19 cellular contexts compared by ENCODE assay signal in genomic region chr11:27696112-27696511, GRCh38. TPM values are rescaled to one million over a fixed set of nuclear protein-coding genes. Genes with fewer than 3 reads are reported as not detected.
A peak's percentile ranks its signal among the peaks of the same experiment; 100 is the strongest.
DNase-seq lines count a peak whose midpoint lies in the region; ATAC-seq and TF ChIP-seq lines count a peak whose summit lies in the region.
"Had no signal": no experiment of that assay in that cellular context is flagged by ENCODE, and none has a peak within 500 bp of the region (broad histone marks: within the 10 kb centered on the region; RNA-seq: fewer than 3 reads in every experiment).

No MANE protein-coding gene starts in this region.

- no peaks in the 10 kb centered on the region for H3K36me3 ChIP-seq in BJ (ENCODE audit: control insufficient read depth, insufficient read depth, low read length)
- no peaks in the 10 kb centered on the region for H3K36me3 ChIP-seq in Karpas-422 (ENCODE audit: insufficient read depth, low read length)
- H3K36me3 ChIP-seq: neutrophil, uterus had no signal

- peaks cover 6% of the 10 kb centered on the region for H3K36me3 Mint-ChIP-seq in nephron progenitor cell (ENCODE audit: low read depth)
- H3K36me3 Mint-ChIP-seq: activated naive CD4-positive, alpha-beta T cell treated with anti-CD3 and anti-CD28 coated beads, Interleukin-2, amount 50 U/mL, for 24 hours had no signal

- H3K9me3 Mint-ChIP-seq in nephron progenitor cell = no peaks in the 10 kb centered on the region
- H3K9me3 Mint-ChIP-seq: activated naive CD4-positive, alpha-beta T cell treated with anti-CD3 and anti-CD28 coated beads, Interleukin-2, amount 50 U/mL, for 24 hours; activated T-cell treated with anti-CD3 and anti-CD28 coated beads, Interleukin-2, amount 50 U/mL, for 72 hours; endodermal cell had no signal

- H3K4me3 Mint-ChIP-seq in nephron progenitor cell = peak overlapping the region; percentile 91
- H3K4me3 Mint-ChIP-seq: activated naive CD4-positive, alpha-beta T cell treated with anti-CD3 and anti-CD28 coated beads, Interleukin-2, amount 50 U/mL, for 24 hours; activated T-cell treated with anti-CD3 and anti-CD28 coated beads, Interleukin-2, amount 50 U/mL, for 72 hours had no signal

- CTCF ChIA-PET in BJ (lab: Yijun Ruan, JAX) = interaction anchor here (0.8 to 1.2 kb wide), 3 partner anchors 10 to 1622 kb away, joined by 3 to 4 read pairs (median 4); no protein-coding TSS in a partner anchor

- DNase-seq in BJ (ENCODE audit: low read depth) (no peak), Karpas-422 (peak; percentile 24), choroid plexus epithelial cell (ENCODE audit: low read depth) (peak; percentile 31), nephron progenitor cell (no peak), DMS 273 (lab: John Stamatoyannopoulos, UW; ENCODE audit: unreplicated experiment) (no peak), medulla oblongata (ENCODE audit: extremely low spot score) (no peak)
- DNase-seq: activated CD4-positive, CD25-positive, alpha-beta regulatory T cell treated with anti-CD3 and anti-CD28 coated beads, Interleukin-2, amount 50 U/mL, for 72 hours; activated T-cell treated with anti-CD3 and anti-CD28 coated beads, Interleukin-2, amount 50 U/mL, for 72 hours; endodermal cell; foreskin keratinocyte; left cardiac atrium; NCI-H2171 treated with DMSO at 0.1 percent for 48 hours; stimulated activated CD4-positive, alpha-beta T cell treated with anti-CD3 and anti-CD28 coated beads, Interleukin-12 subunit alpha, Interleukin-12 subunit beta, amount 100 ng/mL, for 4 hours; uterus had no signal

- no peaks in the 10 kb centered on the region for H3K9me2 ChIP-seq in Karpas-422 (replicated peaks; ENCODE audit: insufficient read depth, low read length)

- POLR2A ChIA-PET in BJ (lab: Charles Lee) = interaction anchor here (0.6 kb wide), 1 partner anchor 416 kb away, joined by 3 read pairs; no protein-coding TSS in a partner anchor

- no peak overlapping the region for H3K27ac ChIP-seq in Karpas-422 (ENCODE audit: low read length)
- H3K27ac ChIP-seq: foreskin keratinocyte, neutrophil, uterus had no signal

- H3K9me3 ChIP-seq in Karpas-422 (ENCODE audit: low read length) = no peaks in the 10 kb centered on the region
- H3K9me3 ChIP-seq: neutrophil, uterus had no signal

- H3K79me2 ChIP-seq in Karpas-422 (ENCODE audit: low read length) = no peaks in the 10 kb centered on the region

- H4K20me1 ChIP-seq in Karpas-422 (ENCODE audit: insufficient read depth, low read depth, low read length) = no peaks in the 10 kb centered on the region

- H3K4me1 ChIP-seq in Karpas-422 (ENCODE audit: low read length) = peaks cover 35% of the 10 kb centered on the region

- H3K4me3 ChIP-seq in BJ (ENCODE audit: low read depth, low read length) = peak overlapping the region; percentile 96
- no peak overlapping the region for H3K4me3 ChIP-seq in Karpas-422 (ENCODE audit: low read length)
- H3K4me3 ChIP-seq in choroid plexus epithelial cell (ENCODE audit: low read depth, low read length) = no peak overlapping the region
- H3K4me3 ChIP-seq: uterus had no signal

- no peak for TF ChIP-seq CTCF in BJ (IDR thresholded peaks at IDR 0.05; ENCODE audit: insufficient read depth, low read depth, low read length)
- no peak for TF ChIP-seq CTCF in choroid plexus epithelial cell (conservative IDR thresholded peaks at IDR 0.05; ENCODE audit: low read depth, low read length)
- no peak for TF ChIP-seq CTCF in nephron progenitor cell (IDR thresholded peaks at IDR 0.05)

- H3K27me3 ChIP-seq in BJ (ENCODE audit: control insufficient read depth, insufficient read depth, low read length) (no peaks in the 10 kb centered on the region), Karpas-422 (ENCODE audit: low read length) (no peaks in the 10 kb centered on the region)

- H3K27me3 Mint-ChIP-seq in nephron progenitor cell (ENCODE audit: low read depth, poor library complexity) = no peaks in the 10 kb centered on the region

- no peak overlapping the region for H3K9ac ChIP-seq in Karpas-422 (ENCODE audit: low read length)

- H3K4me2 ChIP-seq in Karpas-422 (ENCODE audit: low read depth, low read length, poor library complexity, severe bottlenecking) = no peak overlapping the region

- peaks cover 46% of the 10 kb centered on the region for H3K4me1 Mint-ChIP-seq in nephron progenitor cell

- H2AFZ ChIP-seq in Karpas-422 (ENCODE audit: low read length) = no peak overlapping the region

- H3K27ac Mint-ChIP-seq in nephron progenitor cell = no peak overlapping the region
- H3K27ac Mint-ChIP-seq: activated naive CD4-positive, alpha-beta T cell treated with anti-CD3 and anti-CD28 coated beads, Interleukin-2, amount 50 U/mL, for 24 hours; activated T-cell treated with anti-CD3 and anti-CD28 coated beads, Interleukin-2, amount 50 U/mL, for 72 hours; endodermal cell had no signal

- ATAC-seq in GM21529 (IDR thresholded peaks at IDR 0.05; ENCODE audit: unreplicated experiment) = no peak
- no peak for ATAC-seq in GM19324 (IDR thresholded peaks at IDR 0.05; ENCODE audit: low FRiP score, unreplicated experiment)
- ATAC-seq: activated T-cell treated with anti-CD3 and anti-CD28 coated beads, Interleukin-2, amount 50 U/mL, for 72 hours; foreskin keratinocyte; left cardiac atrium had no signal

RNA-seq across cellular contexts. Expression of gene BDNF, which starts 4.1 kb away (rescaled TPM):
- polyA plus RNA-seq in BJ (2011; rRNA removed) = 47.4 and 62.6 TPM in 2 replicates
- 40.8 and 46.9 TPM in 2 replicates for polyA minus RNA-seq in BJ (2011; rRNA and poly(A)+ RNA removed)
- total RNA-seq in Karpas-422 (2014; rRNA removed; shearing (Covaris generic); ENCODE audit: low replicate concordance) = 0.04 TPM in 1 of 2 replicates, not detected in the other
- total RNA-seq: activated CD8-positive, alpha-beta memory T cell treated with anti-CD3 and anti-CD28 coated beads for 36 hours; activated T-cell treated with anti-CD3 and anti-CD28 coated beads, Interleukin-2, amount 50 U/mL, for 72 hours had no signal

Comparison
In these comparisons a context has a peak if more than half of its experiments do, and no peak if none do; other contexts are left out.
1. DNase-seq: peak in Karpas-422 (single experiment) and choroid plexus epithelial cell (single experiment); none in BJ (single experiment), nephron progenitor cell (single experiment), DMS 273 (single experiment) and medulla oblongata (single experiment).